In genomic region chr14:54533100-54533499, GRCh38 we compare ENCODE assay signal across 24 cellular contexts. TPM values are rescaled to one million over a fixed set of nuclear protein-coding genes. Genes with fewer than 3 reads are reported as not detected.
DNase-seq lines count a peak whose midpoint lies in the region; ATAC-seq, FAIRE-seq and TF ChIP-seq lines count a peak whose summit lies in the region.
"Had no signal": no experiment of that assay in that cellular context is flagged by ENCODE, and none has a peak within 500 bp of the region (broad histone marks: within the 10 kb centered on the region; RNA-seq: fewer than 3 reads in every experiment).

No MANE protein-coding gene starts in this region.

- no peaks in the 10 kb centered on the region for H4K20me1 ChIP-seq in GM12878 (ENCODE audit: control insufficient read depth, insufficient read depth)

- peak overlapping the region; percentile 79 for H3K27ac ChIP-seq in GM12878 (ENCODE audit: control insufficient read depth, insufficient read depth)
- H3K27ac ChIP-seq: C4-2B, ovary, sigmoid colon, stomach, upper lobe of left lung had no signal

- no peak for TF ChIP-seq RAD21 in GM12878 (IDR thresholded peaks at IDR 0.05; ENCODE audit: insufficient read depth, low read depth, low read length)

- FAIRE-seq in GM12878 (lab: Jason Lieb, UNC), result no peak

- in situ Hi-C loops in GM12878 (cut with MboI), result no loop called here

- H3K4me3 ChIP-seq in GM12878, result no peak overlapping the region
- H3K4me3 ChIP-seq: lung, ovary, sigmoid colon, stomach, upper lobe of left lung had no signal

- H3K9me3 ChIP-seq in GM12878 (replicated peaks; ENCODE audit: control insufficient read depth, insufficient read depth, low read length), result no peaks in the 10 kb centered on the region
- H3K9me3 ChIP-seq: ovary, sigmoid colon, stomach, upper lobe of left lung had no signal

- ATAC-seq in GM18505 (IDR thresholded peaks at IDR 0.05; ENCODE audit: unreplicated experiment), result peak; percentile 11
- peak; percentile 10 for ATAC-seq in GM21447 (IDR thresholded peaks at IDR 0.05; ENCODE audit: unreplicated experiment)
- peak; percentile 21 for ATAC-seq in HG03159 (IDR thresholded peaks at IDR 0.05; ENCODE audit: unreplicated experiment)
- peak; percentile 53 for ATAC-seq in GM12878
- ATAC-seq: Right ventricle myocardium inferior had no signal

- BruUV-seq in GM12878 (replicated peaks; lab: Mats Ljungman, UMichigan), result no TSS peak

- RAD21 ChIA-PET in GM12878 (lab: Charles Lee; ENCODE audit: unreplicated experiment), result interaction anchor here (0.8 to 1.1 kb wide), 3 partner anchors 21 to 241 kb away, joined by 3 to 4 read pairs (median 3); no protein-coding TSS in a partner anchor

- POLR2A ChIA-PET in GM12878 (lab: Charles Lee), result interaction anchor here (0.5 to 0.6 kb wide), 2 partner anchors 9 to 15 kb away, joined by 3 read pairs; no protein-coding TSS in a partner anchor

- H2AFZ ChIP-seq in GM12878 (ENCODE audit: control insufficient read depth, low read depth, low read length), result peak overlapping the region; percentile 51; the same call in 1 of the 2 replicates

- DNase-seq in GM12878 (ENCODE audit: low read depth, low spot score) (no peak), GM19238 (ENCODE audit: insufficient read length, low spot score) (no peak), hypothalamus (lab: John Stamatoyannopoulos, UW) (no peak)
- no peak for DNase-seq in stimulated activated CD4-positive, alpha-beta T cell treated with anti-CD3 and anti-CD28 coated beads, Interleukin-15, amount 100 ng/mL, for 24 hours
- DNase-seq in activated CD4-positive, CD25-positive, alpha-beta regulatory T cell treated with anti-CD3 and anti-CD28 coated beads, Interleukin-2, amount 50 U/mL, for 72 hours, result no peak
- DNase-seq: activated CD4-positive, alpha-beta memory T cell treated with anti-CD3 and anti-CD28 coated beads, Interleukin-2, amount 10 ng/mL, durations not matched to agents 7 days and 5 days; activated naive CD4-positive, alpha-beta T cell treated with anti-CD3 and anti-CD28 coated beads, Interleukin-2, amount 10 ng/mL, durations not matched to agents 7 days and 5 days; activated T-cell treated with anti-CD3 and anti-CD28 coated beads, Interleukin-2, amount 50 U/mL, for 24 hours; aorta; effector memory CD4-positive, alpha-beta T cell; GDM1; glutamatergic neuron; immature natural killer cell; NCI-H446; ovary; sigmoid colon; stomach; upper lobe of left lung had no signal

- intact Hi-C loops in GM12878 (cut with micrococcal nuclease; ENCODE audit: unreplicated experiment), result no loop called here

- SMC1A ChIA-PET in GM12878 (lab: Charles Lee; ENCODE audit: uncharacterized antibody, unreplicated experiment), result interaction anchor here (0.6 to 2.2 kb wide), 8 partner anchors 10 to 1163 kb away, joined by 3 to 11 read pairs (median 3); partner anchors contain the start of gene GMFB

- TF ChIP-seq POLR2A in GM18505 (IDR thresholded peaks at IDR 0.05; ENCODE audit: borderline replicate concordance, extremely low read depth, insufficient read depth, insufficient read length) (no peak), GM12878 (IDR thresholded peaks at IDR 0.05; ENCODE audit: low read depth, low read length) (no peak)

- WGBS in GM12878 (ENCODE audit: insufficient coverage, insufficient replicate concordance, low lambda C conversion rate, missing lambda C conversion rate), result 90% methylated on average over 1 of the region's 1 CpG

- TF ChIP-seq EP300 in GM12878 (IDR thresholded peaks at IDR 0.05; ENCODE audit: borderline replicate concordance in 1 of 2, control insufficient read depth in 1 of 2, low read depth in 2 of 2, low read length in 2 of 2), result no peak

- peak overlapping the region; percentile 78 for H3K4me2 ChIP-seq in GM12878 (ENCODE audit: control insufficient read depth, insufficient read depth)

- no peaks in the 10 kb centered on the region for H3K27me3 ChIP-seq in GM12878 (replicated peaks in 1 of 2; ENCODE audit: control insufficient read depth in 2 of 2, insufficient read depth in 2 of 2, low read length in 1 of 2)
- H3K27me3 ChIP-seq: ovary, sigmoid colon, stomach, upper lobe of left lung had no signal

- H3K9ac ChIP-seq in GM12878 (ENCODE audit: control insufficient read depth, insufficient read depth, low read length), result peak overlapping the region; percentile 42; the same call in 1 of the 2 replicates

- H3K79me2 ChIP-seq in GM12878 (ENCODE audit: control insufficient read depth, insufficient read depth, low read length), result no peaks in the 10 kb centered on the region

- CTCF ChIA-PET in GM12878 (lab: Yijun Ruan, JAX), result interaction anchor here (0.6 to 1.3 kb wide), 4 partner anchors 152 to 709 kb away, joined by 3 read pairs; no protein-coding TSS in a partner anchor

- H3K4me1 ChIP-seq in GM12878 (ENCODE audit: control insufficient read depth, insufficient read depth, low read length), result peaks cover 7% of the 10 kb centered on the region; the same call in 1 of the 2 replicates

- TF ChIP-seq CTCF in GM12878 (IDR thresholded peaks at IDR 0.05 in 2 of 3, conservative IDR thresholded peaks at IDR 0.05 in 1 of 3; ENCODE audit: control insufficient read depth in 2 of 3, extremely low read depth in 1 of 3, insufficient read depth in 1 of 3, low read depth in 3 of 3, low read length in 3 of 3), result no peak

- peaks cover 0 to 4% of the 10 kb centered on the region in 2 experiments; a peak in 1 of 4 replicates for H3K36me3 ChIP-seq in GM12878 (ENCODE audit: control insufficient read depth in 2 of 2, insufficient read depth in 2 of 2, low read length in 1 of 2)
- H3K36me3 ChIP-seq: ovary had no signal

TF ChIP-seq in GM12878, 131 proteins besides CTCF, POLR2A, EP300 and RAD21 (continues in another document):
- TF ChIP-seq YY1 (IDR thresholded peaks at IDR 0.05; ENCODE audit: low read depth, low read length), result no peak

RNA-seq across cellular contexts. Expression of gene CGRRF1, which starts 23.4 kb away (rescaled TPM):
- 12.5 and 13.8 TPM in 2 replicates for total RNA-seq in GM12878 (2013; cell fraction: nucleolus; rRNA removed)
- total RNA-seq in GM12878 (2014; rRNA removed) (8.0 and 10.6 TPM in 2 replicates), GM12878 (2014; rRNA removed; fragmentation: Illumina TruSeq; extraction: Trizol) (9.2 and 10.0 TPM in 2 replicates), GM12878 (2021) (12.2 and 14.1 TPM in 2 replicates)
- 11.4 TPM for polyA plus RNA-seq in GM12878 (2011; ENCODE audit: low read depth)
- polyA plus RNA-seq in GM12878 (2011; rRNA removed) (14.8 and 16.9 TPM in 2 replicates), GM12878 (2014; fragmentation: Illumina TruSeq; extraction: Trizol) (8.7 and 14.2 TPM in 2 replicates), GM12878 (2014; fragmentation: Nextera tagmentation; extraction: Ambion mirVana) (10 to 100 TPM; 32.1 to 47.7 TPM), GM12878 (2014; rRNA removed) (5.5 and 6.9 TPM in 2 replicates), GM12878 (2016; fragmentation: Nextera tagmentation; extraction: Ambion mirVana) (10 to 100 TPM; 19.6 to 20.6 TPM)
- 4.2 and 4.4 TPM in 2 replicates for polyA plus RNA-seq in GM12878 (2011; cell fraction: cytosol; rRNA removed)
- polyA plus RNA-seq in GM12878 (2011; cell fraction: nucleus; rRNA removed), result 5.7 and 6.1 TPM in 2 replicates
- 9.8 and 11.5 TPM in 2 replicates for polyA plus RNA-seq in GM12878 (2012)
- 5.2 and 5.7 TPM in 2 replicates for polyA minus RNA-seq in GM12878 (2011; rRNA and poly(A)+ RNA removed)
- 0.62 and 4.3 TPM in 2 replicates for polyA minus RNA-seq in GM12878 (2011; cell fraction: cytosol; rRNA and poly(A)+ RNA removed)
- polyA minus RNA-seq in GM12878 (2011; cell fraction: nucleus; rRNA and poly(A)+ RNA removed), result 3.4 and 5.7 TPM in 2 replicates

RNA-seq across cellular contexts. Expression of gene SAMD4A, which starts 33.8 kb away (rescaled TPM):
- 5.6 and 6.9 TPM in 2 replicates for total RNA-seq in GM12878 (2013; cell fraction: nucleolus; rRNA removed)
- 0.38 and 0.40 TPM in 2 replicates for total RNA-seq in GM12878 (2014; rRNA removed)
- 0.18 and 0.40 TPM in 2 replicates for total RNA-seq in GM12878 (2014; rRNA removed; fragmentation: Illumina TruSeq; extraction: Trizol)
- total RNA-seq in GM12878 (2021), result 0.48 and 0.56 TPM in 2 replicates
- polyA plus RNA-seq in GM12878 (2011; ENCODE audit: low read depth), result 0.38 TPM
- polyA plus RNA-seq in GM12878 (2011; rRNA removed), result 0.22 and 0.39 TPM in 2 replicates
- polyA plus RNA-seq in GM12878 (2011; cell fraction: cytosol; rRNA removed), result 0.33 and 0.37 TPM in 2 replicates
- polyA plus RNA-seq in GM12878 (2011; cell fraction: nucleus; rRNA removed), result 1.4 and 1.5 TPM in 2 replicates
- polyA plus RNA-seq in GM12878 (2012), result 1.0 and 1.1 TPM in 2 replicates
- polyA plus RNA-seq in GM12878 (2014; fragmentation: Illumina TruSeq; extraction: Trizol), result 0.17 and 0.26 TPM in 2 replicates
- polyA plus RNA-seq in GM12878 (2014; fragmentation: Nextera tagmentation; extraction: Ambion mirVana), result under 1 TPM; 0.29 to 0.33 TPM
- polyA plus RNA-seq in GM12878 (2014; rRNA removed), result 0.18 and 0.49 TPM in 2 replicates
- polyA plus RNA-seq in GM12878 (2016; fragmentation: Nextera tagmentation; extraction: Ambion mirVana), result under 1 TPM; 0.05 to 0.12 TPM
- 0.66 and 2.4 TPM in 2 replicates for polyA minus RNA-seq in GM12878 (2011; rRNA and poly(A)+ RNA removed)
- polyA minus RNA-seq in GM12878 (2011; cell fraction: cytosol; rRNA and poly(A)+ RNA removed), result not detected in 2 replicates
- polyA minus RNA-seq in GM12878 (2011; cell fraction: nucleus; rRNA and poly(A)+ RNA removed), result 1.8 and 3.3 TPM in 2 replicates
- polyA plus RNA-seq: immature natural killer cell had no signal

RNA-seq across cellular contexts. Expression of gene GMFB, which starts 44.3 kb away (rescaled TPM):
- total RNA-seq in GM12878 (2013; cell fraction: nucleolus; rRNA removed), result 92.7 and 93.3 TPM in 2 replicates
- 42.4 and 63.9 TPM in 2 replicates for total RNA-seq in GM12878 (2014; rRNA removed)
- 58.2 and 59.7 TPM in 2 replicates for total RNA-seq in GM12878 (2014; rRNA removed; fragmentation: Illumina TruSeq; extraction: Trizol)
- total RNA-seq in GM12878 (2021), result 51.3 and 52.5 TPM in 2 replicates
- polyA plus RNA-seq in GM12878 (2011; ENCODE audit: low read depth), result 9.1 TPM
- 32.8 and 56.3 TPM in 2 replicates for polyA plus RNA-seq in GM12878 (2011; rRNA removed)
- 6.9 and 8.2 TPM in 2 replicates for polyA plus RNA-seq in GM12878 (2011; cell fraction: cytosol; rRNA removed)
- 14.8 and 15.0 TPM in 2 replicates for polyA plus RNA-seq in GM12878 (2011; cell fraction: nucleus; rRNA removed)
- polyA plus RNA-seq in GM12878 (2012), result 18.4 and 22.7 TPM in 2 replicates
- 50.2 and 69.5 TPM in 2 replicates for polyA plus RNA-seq in GM12878 (2014; fragmentation: Illumina TruSeq; extraction: Trizol)
- 10 to 100 TPM; 29.8 to 51.9 TPM for polyA plus RNA-seq in GM12878 (2014; fragmentation: Nextera tagmentation; extraction: Ambion mirVana)
- 29.3 and 32.8 TPM in 2 replicates for polyA plus RNA-seq in GM12878 (2014; rRNA removed)
- 10 to 100 TPM; 68.0 to 71.0 TPM for polyA plus RNA-seq in GM12878 (2016; fragmentation: Nextera tagmentation; extraction: Ambion mirVana)
- 21.4 and 23.6 TPM in 2 replicates for polyA minus RNA-seq in GM12878 (2011; rRNA and poly(A)+ RNA removed)
- polyA minus RNA-seq in GM12878 (2011; cell fraction: cytosol; rRNA and poly(A)+ RNA removed), result 5.5 and 9.7 TPM in 2 replicates
- 22.6 and 26.9 TPM in 2 replicates for polyA minus RNA-seq in GM12878 (2011; cell fraction: nucleus; rRNA and poly(A)+ RNA removed)
